ENCODE assay signal across 32 cellular contexts in genomic region chr19:31284621-31285020, GRCh38.
"Had no signal": no experiment of that assay in that cellular context is flagged by ENCODE, and none has a peak within 500 bp of the region (broad histone marks: within the 10 kb centered on the region; RNA-seq: fewer than 3 reads in every experiment).

No MANE protein-coding gene starts in this region.

- H3K4me3 ChIP-seq: coronary artery, gastrocnemius medialis had no signal

- H3K27ac ChIP-seq: brain microvascular endothelial cell, coronary artery, foreskin keratinocyte, gastrocnemius medialis had no signal

- DNase-seq: activated CD4-positive, alpha-beta T cell treated with anti-CD3 and anti-CD28 coated beads for 1 hour; activated CD4-positive, alpha-beta T cell treated with anti-CD3 and anti-CD28 coated beads for 4 hours; activated CD4-positive, alpha-beta T cell treated with anti-CD3 and anti-CD28 coated beads, Interleukin-2, amount 10 ng/mL, durations not matched to agents 7 days and 5 days; activated CD4-positive, alpha-beta T cell treated with anti-CD3 and anti-CD28 coated beads, Interleukin-2, amount 50 U/mL, for 48 hours; activated CD8-positive, alpha-beta memory T cell treated with anti-CD3 and anti-CD28 coated beads for 24 hours; activated CD8-positive, alpha-beta T cell treated with anti-CD3 and anti-CD28 coated beads for 36 hours; activated effector memory CD4-positive, alpha-beta T cell treated with Interleukin-2 at 50 U/mL for 16 hours; activated gamma-delta T cell treated with Interleukin-2 at 50 U/mL for 16 hours; activated naive CD4-positive, alpha-beta T cell treated with anti-CD3 and anti-CD28 coated beads, Interleukin-2, amount 50 U/mL, for 16 hours; activated naive CD4-positive, alpha-beta T cell treated with Interleukin-2 at 50 U/mL for 16 hours; activated T-cell treated with anti-CD3 and anti-CD28 coated beads, Interleukin-2, amount 50 U/mL, for 4 hours; amniotic stem cell; anterior cingulate cortex; brain microvascular endothelial cell; dorsolateral prefrontal cortex; effector memory CD4-positive, alpha-beta T cell; endodermal cell; foreskin keratinocyte; gastrocnemius medialis; glutamatergic neuron; T-helper 1 cell; T-helper 17 cell; T1000 had no signal

- H3K4me3 Mint-ChIP-seq: activated CD4-positive, alpha-beta T cell treated with anti-CD3 and anti-CD28 coated beads, Interleukin-2, amount 10 ng/mL, durations not matched to agents 7 days and 5 days; activated CD8-positive, alpha-beta T cell treated with anti-CD3 and anti-CD28 coated beads for 36 hours; activated naive CD8-positive, alpha-beta T cell; activated T-cell treated with anti-CD3 and anti-CD28 coated beads, Interleukin-2, amount 50 U/mL, for 4 hours; activated T-helper 17 cell treated with anti-CD3 and anti-CD28 coated beads, Interleukin-2, amount 50 U/mL, for 72 hours; central memory CD8-positive, alpha-beta T cell; dendritic cell treated with granulocyte-macrophage colony-stimulating factor and Interleukin-4, amounts not matched to agents 40 ng/mL and 50 ng/mL, for 4 days; endodermal cell; T-helper 17 cell; T-helper 2 cell treated with Interferon-gamma antibody and Interleukin-4, amounts not matched to agents 5 μg/mL and 100 μg/mL, for 36 hours had no signal

- H3K27me3 Mint-ChIP-seq: activated CD4-positive, alpha-beta T cell treated with anti-CD3 and anti-CD28 coated beads, Interleukin-2, amount 10 ng/mL, durations not matched to agents 7 days and 5 days; activated naive CD8-positive, alpha-beta T cell; activated T-helper 17 cell treated with anti-CD3 and anti-CD28 coated beads, Interleukin-2, amount 50 U/mL, for 72 hours; dendritic cell treated with granulocyte-macrophage colony-stimulating factor and Interleukin-4, amounts not matched to agents 40 ng/mL and 50 ng/mL, for 4 days had no signal

- H3K36me3 ChIP-seq: brain microvascular endothelial cell, gastrocnemius medialis had no signal

- FAIRE-seq: astrocyte, bronchial epithelial cell had no signal

- H3K4me1 Mint-ChIP-seq: activated CD4-positive, alpha-beta T cell treated with anti-CD3 and anti-CD28 coated beads, Interleukin-2, amount 10 ng/mL, durations not matched to agents 7 days and 5 days had no signal

- H3K9me3 Mint-ChIP-seq: activated CD4-positive, alpha-beta T cell treated with anti-CD3 and anti-CD28 coated beads, Interleukin-2, amount 10 ng/mL, durations not matched to agents 7 days and 5 days; activated CD8-positive, alpha-beta T cell treated with anti-CD3 and anti-CD28 coated beads for 36 hours; activated T-cell treated with anti-CD3 and anti-CD28 coated beads, Interleukin-2, amount 50 U/mL, for 4 hours; activated T-helper 17 cell treated with anti-CD3 and anti-CD28 coated beads, Interleukin-2, amount 50 U/mL, for 72 hours; central memory CD8-positive, alpha-beta T cell; dendritic cell treated with granulocyte-macrophage colony-stimulating factor and Interleukin-4, amounts not matched to agents 40 ng/mL and 50 ng/mL, for 4 days; endodermal cell; T-helper 2 cell treated with Interferon-gamma antibody and Interleukin-4, amounts not matched to agents 5 μg/mL and 100 μg/mL, for 36 hours had no signal

- ATAC-seq: activated CD8-positive, alpha-beta T cell treated with anti-CD3 and anti-CD28 coated beads for 36 hours; activated T-cell treated with anti-CD3 and anti-CD28 coated beads, Interleukin-2, amount 50 U/mL, for 4 hours; activated T-helper 17 cell treated with anti-CD3 and anti-CD28 coated beads, Interleukin-2, amount 50 U/mL, for 72 hours; esophagus mucosa; foreskin keratinocyte; gastrocnemius medialis; T-helper 17 cell had no signal

- H3K36me3 Mint-ChIP-seq: activated naive CD8-positive, alpha-beta T cell had no signal

- H3K27ac Mint-ChIP-seq: activated CD4-positive, alpha-beta T cell treated with anti-CD3 and anti-CD28 coated beads, Interleukin-2, amount 10 ng/mL, durations not matched to agents 7 days and 5 days; activated CD8-positive, alpha-beta T cell treated with anti-CD3 and anti-CD28 coated beads for 36 hours; activated naive CD8-positive, alpha-beta T cell; activated T-helper 17 cell treated with anti-CD3 and anti-CD28 coated beads, Interleukin-2, amount 50 U/mL, for 72 hours; dendritic cell treated with granulocyte-macrophage colony-stimulating factor and Interleukin-4, amounts not matched to agents 40 ng/mL and 50 ng/mL, for 4 days; endodermal cell; T-helper 17 cell; T-helper 2 cell treated with Interferon-gamma antibody and Interleukin-4, amounts not matched to agents 5 μg/mL and 100 μg/mL, for 36 hours had no signal

- H3K4me1 ChIP-seq: foreskin keratinocyte, gastrocnemius medialis had no signal

- H3K9me3 ChIP-seq: gastrocnemius medialis had no signal

- H3K27me3 ChIP-seq: brain microvascular endothelial cell, dorsolateral prefrontal cortex, foreskin keratinocyte, gastrocnemius medialis had no signal
